ENCODE assay signal across 2 cellular contexts in the genomic region with DNA sequence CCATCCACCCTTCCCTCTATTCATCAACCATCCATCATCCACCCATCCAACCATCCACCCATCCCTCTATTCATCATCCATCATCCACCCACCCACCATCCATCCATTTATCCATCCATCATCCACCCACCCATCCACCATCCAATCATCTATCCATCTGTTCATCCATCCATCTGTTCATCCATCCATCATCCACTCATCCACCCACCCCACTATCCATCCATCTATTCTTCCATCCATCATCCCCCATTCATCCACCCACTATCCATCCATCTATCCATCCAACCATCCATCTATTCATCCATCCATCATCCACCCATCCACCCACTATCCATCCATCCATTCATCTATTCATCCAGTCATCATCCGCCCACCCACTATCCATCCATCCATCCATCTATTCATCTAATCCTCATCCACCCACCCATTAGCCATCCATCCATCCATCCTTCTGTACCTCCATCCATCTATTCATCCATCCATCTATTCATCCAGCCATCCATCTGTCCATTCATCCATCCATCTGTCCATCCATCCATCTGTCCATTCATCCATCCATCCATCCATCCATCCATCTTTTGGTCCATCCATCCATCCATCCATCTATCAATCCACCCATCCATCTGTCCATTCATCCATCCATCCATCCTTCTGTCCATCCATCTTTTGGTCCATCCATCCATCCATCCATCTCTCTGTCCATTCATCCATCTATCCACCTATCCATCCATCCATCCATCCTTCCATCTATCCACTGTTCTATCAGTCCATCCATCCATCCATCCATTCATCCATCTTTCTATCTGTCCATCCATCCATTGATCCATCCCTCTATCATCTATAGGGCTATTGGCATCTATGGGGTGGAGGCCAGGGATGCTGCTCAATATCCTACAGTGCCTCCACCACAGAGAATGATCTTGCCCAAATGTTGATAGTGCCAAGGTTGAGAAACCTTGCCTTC.
TF ChIP-seq lines count a peak whose summit lies in the region.

No MANE protein-coding gene starts in this region.

TF ChIP-seq in IMR-90, 13 proteins besides CTCF, POLR2A, EP300 and RAD21:
- no peak for TF ChIP-seq CEBPB (IDR thresholded peaks at IDR 0.05; ENCODE audit: low read depth, low read length)
- TF ChIP-seq NFE2L2 (IDR thresholded peaks at IDR 0.05; ENCODE audit: low read depth, low read length): no peak
- TF ChIP-seq CHD1 (IDR thresholded peaks at IDR 0.05; ENCODE audit: low read depth, low read length): no peak
- TF ChIP-seq, protein P1, sequence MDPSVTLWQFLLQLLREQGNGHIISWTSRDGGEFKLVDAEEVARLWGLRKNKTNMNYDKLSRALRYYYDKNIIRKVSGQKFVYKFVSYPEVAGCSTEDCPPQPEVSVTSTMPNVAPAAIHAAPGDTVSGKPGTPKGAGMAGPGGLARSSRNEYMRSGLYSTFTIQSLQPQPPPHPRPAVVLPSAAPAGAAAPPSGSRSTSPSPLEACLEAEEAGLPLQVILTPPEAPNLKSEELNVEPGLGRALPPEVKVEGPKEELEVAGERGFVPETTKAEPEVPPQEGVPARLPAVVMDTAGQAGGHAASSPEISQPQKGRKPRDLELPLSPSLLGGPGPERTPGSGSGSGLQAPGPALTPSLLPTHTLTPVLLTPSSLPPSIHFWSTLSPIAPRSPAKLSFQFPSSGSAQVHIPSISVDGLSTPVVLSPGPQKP (IDR thresholded peaks at IDR 0.05; ENCODE audit: borderline replicate concordance, low read depth, low read length): no peak
- TF ChIP-seq MAFK (IDR thresholded peaks at IDR 0.05; ENCODE audit: low read depth, low read length): no peak
- TF ChIP-seq, protein P2, sequence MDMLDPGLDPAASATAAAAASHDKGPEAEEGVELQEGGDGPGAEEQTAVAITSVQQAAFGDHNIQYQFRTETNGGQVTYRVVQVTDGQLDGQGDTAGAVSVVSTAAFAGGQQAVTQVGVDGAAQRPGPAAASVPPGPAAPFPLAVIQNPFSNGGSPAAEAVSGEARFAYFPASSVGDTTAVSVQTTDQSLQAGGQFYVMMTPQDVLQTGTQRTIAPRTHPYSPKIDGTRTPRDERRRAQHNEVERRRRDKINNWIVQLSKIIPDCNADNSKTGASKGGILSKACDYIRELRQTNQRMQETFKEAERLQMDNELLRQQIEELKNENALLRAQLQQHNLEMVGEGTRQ (IDR thresholded peaks at IDR 0.05; ENCODE audit: low read depth, low read length): no peak
- TF ChIP-seq SMC3 (IDR thresholded peaks at IDR 0.05; ENCODE audit: low read depth, low read length): no peak
- TF ChIP-seq RFX5 (IDR thresholded peaks at IDR 0.05; ENCODE audit: low read depth, low read length): no peak
- no peak for TF ChIP-seq FOS (IDR thresholded peaks at IDR 0.05; ENCODE audit: low read depth, low read length)
- TF ChIP-seq MAZ (IDR thresholded peaks at IDR 0.05; ENCODE audit: borderline replicate concordance, low read depth, low read length): no peak
- no peak for TF ChIP-seq MXI1 (IDR thresholded peaks at IDR 0.05; ENCODE audit: borderline replicate concordance, low read depth, low read length)
- TF ChIP-seq BHLHE40 (IDR thresholded peaks at IDR 0.05; ENCODE audit: low read depth, low read length): no peak
- TF ChIP-seq RCOR1 (IDR thresholded peaks at IDR 0.05; ENCODE audit: insufficient replicate concordance, low read length): no peak

TF ChIP-seq in H1, 55 proteins besides CTCF, POLR2A, EP300 and RAD21:
- TF ChIP-seq CTBP2 (IDR thresholded peaks at IDR 0.05; ENCODE audit: borderline replicate concordance, insufficient read depth, insufficient read length, low read length): no peak
- no peak for TF ChIP-seq CBX5 (IDR thresholded peaks at IDR 0.05; ENCODE audit: low read depth, low read length)
- TF ChIP-seq ZNF274 (IDR thresholded peaks at IDR 0.05; ENCODE audit: borderline replicate concordance, extremely low read depth, low read length): no peak
- no peak for TF ChIP-seq FOSL1 (IDR thresholded peaks at IDR 0.05; ENCODE audit: insufficient read depth, low read depth, low read length)
- TF ChIP-seq YY1 (IDR thresholded peaks at IDR 0.05; ENCODE audit: low read depth, low read length): no peak
- TF ChIP-seq CREB1 (IDR thresholded peaks at IDR 0.05): no peak
- no peak for TF ChIP-seq GABPA (IDR thresholded peaks at IDR 0.05; ENCODE audit: borderline replicate concordance, insufficient read depth, low read length)
- no peak for TF ChIP-seq POLR2AphosphoS5 (IDR thresholded peaks at IDR 0.05; ENCODE audit: low read depth, low read length)
- no peak for TF ChIP-seq GTF2F1 (IDR thresholded peaks at IDR 0.05; ENCODE audit: borderline replicate concordance, low read depth, low read length)
- no peak for TF ChIP-seq KDM5A (IDR thresholded peaks at IDR 0.05; ENCODE audit: low read length)
- TF ChIP-seq KDM4A (IDR thresholded peaks at IDR 0.05; ENCODE audit: low read depth, low read length, severe bottlenecking): no peak
- TF ChIP-seq HDAC6 (IDR thresholded peaks at IDR 0.05; ENCODE audit: low read depth, low read length): no peak
